8 cellular contexts compared by ENCODE assay signal in the genomic region with DNA sequence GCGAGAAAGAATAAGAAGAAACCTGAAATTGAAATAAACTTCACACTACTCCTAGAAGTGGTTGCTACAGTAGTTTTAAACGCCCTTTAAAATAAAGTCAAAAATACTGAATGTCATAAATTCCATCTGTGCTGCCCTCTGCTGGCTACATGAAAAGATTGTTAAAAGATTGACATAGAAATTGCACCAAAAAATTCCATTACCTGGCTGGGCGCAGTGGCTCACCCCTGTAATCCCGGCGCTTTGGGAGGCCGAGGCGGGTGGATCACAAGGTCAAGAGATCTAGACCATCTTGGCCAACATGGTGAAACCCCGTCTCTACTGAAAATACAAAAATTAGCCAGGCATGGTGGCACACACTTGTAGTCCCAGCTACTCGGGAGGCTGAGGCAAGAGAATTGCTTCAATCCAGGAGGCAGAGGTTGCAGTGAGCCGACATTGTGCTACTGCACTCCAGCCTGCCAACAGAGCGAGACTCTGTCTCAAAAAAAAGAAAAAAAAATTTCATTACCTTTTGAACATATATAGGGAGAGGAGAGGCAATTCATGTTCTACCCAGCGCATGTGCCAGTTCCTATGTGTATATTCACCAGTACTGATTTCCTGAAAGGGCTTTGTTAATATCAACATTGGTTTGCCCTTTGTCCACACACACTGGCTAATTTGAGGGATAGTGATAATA. TPM values are rescaled to one million over a fixed set of nuclear protein-coding genes. Genes with fewer than 3 reads are reported as not detected.
DNase-seq lines count a peak whose midpoint lies in the region; ATAC-seq, FAIRE-seq and TF ChIP-seq lines count a peak whose summit lies in the region.

No MANE protein-coding gene starts in this region.

- H3K27ac ChIP-seq in RWPE1, result 0 out of 2 replicates have a peak overlapping the region, but pooled peaks have one; percentile 10
- H3K27ac ChIP-seq in lung (ENCODE audit: low read depth in 1 of 2, low read length in 1 of 2), result no peak overlapping the region

- FAIRE-seq in urothelium cell line (lab: Jason Lieb, UNC), result no peak

- H3K27me3 Mint-ChIP-seq in MCF 10A (ENCODE audit: insufficient read depth, unreplicated experiment), result no peaks in the 10 kb centered on the region

- H3K9me3 ChIP-seq in lung (ENCODE audit: control insufficient read depth in 2 of 2, insufficient read depth in 1 of 2, low read length in 1 of 2), result no peaks in the 10 kb centered on the region

- TF ChIP-seq CTCF in RWPE1 (conservative IDR thresholded peaks at IDR 0.05; ENCODE audit: low read depth), result peak; percentile 75
- TF ChIP-seq CTCF in MCF 10A (IDR thresholded peaks at IDR 0.05; ENCODE audit: unreplicated experiment), result peak; percentile 58
- peak; percentile 31 for TF ChIP-seq CTCF in lung (IDR thresholded peaks at IDR 0.05; ENCODE audit: control extremely low read depth, extremely low read depth)

- ATAC-seq in lung (ENCODE audit: insufficient read depth, low FRiP score) (no peak), HG02973 (IDR thresholded peaks at IDR 0.05; ENCODE audit: unreplicated experiment) (no peak)

- H3K4me3 Mint-ChIP-seq in MCF 10A (ENCODE audit: unreplicated experiment), result no peak overlapping the region

- H3K4me1 Mint-ChIP-seq in MCF 10A (ENCODE audit: insufficient read depth, unreplicated experiment), result peaks cover 34% of the 10 kb centered on the region

- H3K36me3 Mint-ChIP-seq in MCF 10A (ENCODE audit: insufficient read depth, unreplicated experiment), result peaks cover 5% of the 10 kb centered on the region

- BruUV-seq in MCF 10A (replicated peaks; lab: Mats Ljungman, UMichigan), result no TSS peak

- peak; percentile 47 for DNase-seq in stimulated activated CD4-positive, alpha-beta T cell treated with anti-CD3 and anti-CD28 coated beads, Interleukin-12 subunit alpha, Interleukin-12 subunit beta, amount 100 ng/mL, for 4 hours
- no peak for DNase-seq in stimulated activated CD4-positive, alpha-beta T cell treated with anti-CD3 and anti-CD28 coated beads, Interleukin-4, amount 100 ng/mL, for 4 hours
- DNase-seq in RWPE1 (ENCODE audit: low spot score), result no peak
- DNase-seq in MCF 10A (ENCODE audit: unreplicated experiment), result peak; percentile 59
- DNase-seq in lung (ENCODE audit: low spot score), result no peak
- DNase-seq in urothelium cell line (ENCODE audit: low spot score), result peak; percentile 39
- no peak for DNase-seq in COLO668 (lab: John Stamatoyannopoulos, UW; ENCODE audit: unreplicated experiment)

- 61 to 73% methylated on average over 12 of the region's 12 CpGs for WGBS in lung, 2 donors

- no peaks in the 10 kb centered on the region for H3K27me3 ChIP-seq in lung (ENCODE audit: control insufficient read depth, insufficient read depth)

- CTCF ChIA-PET in RWPE1 (lab: Yijun Ruan, JAX), result interaction anchor here (0.6 to 1.2 kb wide), 3 partner anchors 15 to 37 kb away, joined by 3 read pairs; no protein-coding TSS in a partner anchor
- CTCF ChIA-PET in MCF 10A (lab: Yijun Ruan, JAX), result interaction anchor here (0.6 to 2.3 kb wide), 3 partner anchors 37 to 249 kb away, joined by 3 to 8 read pairs (median 8); no protein-coding TSS in a partner anchor

- H3K9me3 Mint-ChIP-seq in MCF 10A (ENCODE audit: unreplicated experiment), result no peaks in the 10 kb centered on the region

- H3K4me1 ChIP-seq in lung (ENCODE audit: control insufficient read depth in 2 of 2, insufficient read depth in 2 of 2, low read length in 2 of 2), result peaks cover 17 to 21% of the 10 kb centered on the region in 2 donors

- POLR2A ChIA-PET in RWPE1 (lab: Yijun Ruan, JAX; ENCODE audit: low non-redundant PET), result no interaction called here
- POLR2A ChIA-PET in MCF 10A (lab: Yijun Ruan, JAX), result interaction anchor here (1.2 to 5.9 kb wide), 3 partner anchors 9 to 38 kb away, joined by 3 to 67 read pairs (median 4); no protein-coding TSS in a partner anchor

- intact Hi-C loops in MCF 10A (cut with micrococcal nuclease), result loop anchor here (1.0 to 2.0 kb wide), 3 partner anchors 28 to 248 kb away; no protein-coding TSS in a partner anchor

- H3K27ac Mint-ChIP-seq in MCF 10A (ENCODE audit: low read depth, unreplicated experiment), result no peak overlapping the region

- H3K36me3 ChIP-seq in lung (ENCODE audit: control insufficient read depth in 2 of 2, insufficient read depth in 2 of 2, low read length in 2 of 2), result no peaks in the 10 kb centered on the region

- H3K4me3 ChIP-seq in lung, result no peak overlapping the region

RNA-seq across cellular contexts. Expression of gene CYTH1, which starts 36.5 kb away (rescaled TPM):
- total RNA-seq in MCF 10A (2022) (32.8 and 38.5 TPM in 2 replicates), lung (10 to 100 TPM; 67.0 to 97.2 TPM)
- polyA plus RNA-seq in lung, result 10 to 100 TPM; 50.5 to 85.1 TPM

Comparison
In these comparisons a context has a peak if more than half of its experiments do, and no peak if none do; other contexts are left out.
1. DNase-seq: peak in stimulated activated CD4-positive, alpha-beta T cell treated with anti-CD3 and anti-CD28 coated beads, Interleukin-12 subunit alpha, Interleukin-12 subunit beta, amount 100 ng/mL, for 4 hours (single experiment), MCF 10A (single experiment) and urothelium cell line (single experiment); none in stimulated activated CD4-positive, alpha-beta T cell treated with anti-CD3 and anti-CD28 coated beads, Interleukin-4, amount 100 ng/mL, for 4 hours (0 of 2), RWPE1 (single experiment), lung (single experiment) and COLO668 (single experiment).
2. Peak in every context shown above with its lines, with median percentiles within 50 percentile points of each other: CTCF ChIP-seq.